ENCODE assay signal across 1 cellular context in the genomic region with DNA sequence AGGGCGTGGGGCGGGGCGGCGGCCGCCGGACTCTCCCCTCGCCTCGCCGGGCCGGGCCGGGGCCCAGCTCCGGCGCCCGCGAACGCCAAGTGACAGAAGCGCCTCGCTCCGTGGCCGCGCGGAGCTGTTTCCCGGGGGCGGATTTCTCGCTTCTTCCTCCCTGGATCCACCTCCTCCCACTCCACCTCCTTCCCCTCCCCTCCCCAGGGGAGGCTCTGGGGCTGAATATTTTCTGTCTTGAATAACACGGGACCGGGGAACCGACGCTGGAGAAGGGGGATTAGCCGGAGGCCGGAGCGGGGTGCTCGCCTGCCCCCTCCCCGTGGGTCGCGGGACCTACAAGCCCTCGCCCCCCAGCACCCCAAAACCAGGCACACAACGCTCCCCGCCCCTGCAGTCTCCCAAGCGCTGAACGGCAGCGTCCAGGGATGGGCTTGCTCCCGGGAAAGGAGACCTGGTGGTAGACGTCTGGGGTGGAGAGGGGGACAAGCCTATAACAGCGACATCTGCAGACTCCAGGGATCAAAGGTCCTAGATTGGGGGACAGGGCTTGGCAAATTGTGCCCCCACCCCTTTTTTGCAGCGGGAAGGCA.
TF ChIP-seq lines count a peak whose summit lies in the region.

Gene ARHGAP21, minus strand, starts transcription at position 100 of the 593 bp plus-strand sequence. CDS start 1,988 bp downstream, outside the sequence.

TF ChIP-seq in HepG2, 621 proteins besides CTCF, POLR2A, EP300 and RAD21 (continued from another document and continues in another):
- TF ChIP-seq SOX6 (IDR thresholded peaks at IDR 0.05) (no peak), SOX6 (CRISPR knock-in tag; IDR thresholded peaks at IDR 0.05) (no peak), CHD4 (IDR thresholded peaks at IDR 0.05; ENCODE audit: borderline replicate concordance, low read length) (no peak), NR2F6 (IDR thresholded peaks at IDR 0.05) (0 out of 2 replicates have a peak, but pooled peaks have one; percentile 10), NR2F6 (CRISPR knock-in tag; IDR thresholded peaks at IDR 0.05) (no peak), TOE1 (CRISPR knock-in tag; IDR thresholded peaks at IDR 0.05) (no peak), KDM4B (CRISPR knock-in tag; IDR thresholded peaks at IDR 0.05) (no peak), MEIS1 (CRISPR knock-in tag; IDR thresholded peaks at IDR 0.05; ENCODE audit: borderline replicate concordance) (no peak), RBM39 (IDR thresholded peaks at IDR 0.05; ENCODE audit: low read depth, low read length, poor library complexity, severe bottlenecking) (peak; percentile 55), KLF16 (CRISPR knock-in tag; IDR thresholded peaks at IDR 0.05) (no peak), ZNF567 (CRISPR knock-in tag; IDR thresholded peaks at IDR 0.05; ENCODE audit: borderline replicate concordance) (no peak), KLF13 (CRISPR knock-in tag; IDR thresholded peaks at IDR 0.05) (no peak), GABPA (IDR thresholded peaks at IDR 0.05; ENCODE audit: low read depth, low read length) (no peak), GABPA (CRISPR knock-in tag; IDR thresholded peaks at IDR 0.05; ENCODE audit: low read depth) (no peak), PREB (CRISPR knock-in tag; IDR thresholded peaks at IDR 0.05) (no peak), BHLHE40 (IDR thresholded peaks at IDR 0.05; ENCODE audit: low read length) (no peak), ZNF20 (CRISPR knock-in tag; IDR thresholded peaks at IDR 0.05) (no peak), ARNT (IDR thresholded peaks at IDR 0.05) (no peak), HNRNPL (IDR thresholded peaks at IDR 0.05; ENCODE audit: low read depth, low read length) (0 out of 2 replicates have a peak, but pooled peaks have one; percentile 5), ZNF644 (CRISPR knock-in tag; IDR thresholded peaks at IDR 0.05; ENCODE audit: low read depth) (no peak), ZBTB7B (CRISPR knock-in tag; IDR thresholded peaks at IDR 0.05) (no peak; the same call in 1 of the 2 replicates), ZNF441 (CRISPR knock-in tag; IDR thresholded peaks at IDR 0.05; ENCODE audit: borderline replicate concordance) (no peak), ZNF484 (CRISPR knock-in tag; IDR thresholded peaks at IDR 0.05; ENCODE audit: borderline replicate concordance, low read depth) (no peak), HNRNPK (IDR thresholded peaks at IDR 0.05; ENCODE audit: low read depth, low read length, poor library complexity, severe bottlenecking) (peak; percentile 3), PCBP1 (IDR thresholded peaks at IDR 0.05; ENCODE audit: borderline replicate concordance, low read depth, low read length) (0 out of 2 replicates have a peak, but pooled peaks have one; percentile 49), AHR (CRISPR knock-in tag; IDR thresholded peaks at IDR 0.05) (peak; percentile 48; the same call in 1 of the 2 replicates), NRL (CRISPR knock-in tag; IDR thresholded peaks at IDR 0.05; ENCODE audit: borderline replicate concordance) (peak; percentile 43; the same call in 1 of the 2 replicates), FOXA1 (IDR thresholded peaks at IDR 0.05) (no peak), FOXA1 (CRISPR knock-in tag; IDR thresholded peaks at IDR 0.05) (no peak), NFE2L2 (IDR thresholded peaks at IDR 0.05; ENCODE audit: low read length) (no peak), LCORL (IDR thresholded peaks at IDR 0.05) (no peak), LCORL (CRISPR knock-in tag; IDR thresholded peaks at IDR 0.05) (no peak), ZBTB7A (CRISPR knock-in tag; IDR thresholded peaks at IDR 0.05) (no peak), HDAC6 (IDR thresholded peaks at IDR 0.05; ENCODE audit: low read depth, low read length) (no peak), MIER3 (CRISPR knock-in tag; IDR thresholded peaks at IDR 0.05; ENCODE audit: borderline replicate concordance) (no peak), HDAC1 (CRISPR knock-in tag; IDR thresholded peaks at IDR 0.05) (peak; percentile 32; the same call in 1 of the 2 replicates), DMAP1 (CRISPR knock-in tag; IDR thresholded peaks at IDR 0.05) (0 out of 2 replicates have a peak, but pooled peaks have one; percentile 6), ADNP (CRISPR knock-in tag; IDR thresholded peaks at IDR 0.05) (no peak), ZNF792 (CRISPR knock-in tag; IDR thresholded peaks at IDR 0.05) (no peak), ZNF280B (CRISPR knock-in tag; IDR thresholded peaks at IDR 0.05; ENCODE audit: borderline replicate concordance) (no peak), PHF5A (CRISPR knock-in tag; IDR thresholded peaks at IDR 0.05; ENCODE audit: low read depth, unreplicated experiment) (no peak), ZNF780A (CRISPR knock-in tag; IDR thresholded peaks at IDR 0.05) (no peak), E2F5 (CRISPR knock-in tag; conservative IDR thresholded peaks at IDR 0.05) (no peak), THYN1 (CRISPR knock-in tag; IDR thresholded peaks at IDR 0.05; ENCODE audit: borderline replicate concordance, low read depth) (no peak), ZNF33B (CRISPR knock-in tag; IDR thresholded peaks at IDR 0.05) (peak; percentile 15; the same call in 1 of the 2 replicates), ZFP36L1 (CRISPR knock-in tag; IDR thresholded peaks at IDR 0.05) (no peak), ZNF788 (CRISPR knock-in tag; IDR thresholded peaks at IDR 0.05; ENCODE audit: borderline replicate concordance) (0 out of 2 replicates have a peak, but pooled peaks have one; percentile 26), ZMAT3 (CRISPR knock-in tag; conservative IDR thresholded peaks at IDR 0.05) (no peak), PITX1 (CRISPR knock-in tag; IDR thresholded peaks at IDR 0.05) (no peak; the same call in 1 of the 2 replicates)
- TF ChIP-seq, protein P1, sequence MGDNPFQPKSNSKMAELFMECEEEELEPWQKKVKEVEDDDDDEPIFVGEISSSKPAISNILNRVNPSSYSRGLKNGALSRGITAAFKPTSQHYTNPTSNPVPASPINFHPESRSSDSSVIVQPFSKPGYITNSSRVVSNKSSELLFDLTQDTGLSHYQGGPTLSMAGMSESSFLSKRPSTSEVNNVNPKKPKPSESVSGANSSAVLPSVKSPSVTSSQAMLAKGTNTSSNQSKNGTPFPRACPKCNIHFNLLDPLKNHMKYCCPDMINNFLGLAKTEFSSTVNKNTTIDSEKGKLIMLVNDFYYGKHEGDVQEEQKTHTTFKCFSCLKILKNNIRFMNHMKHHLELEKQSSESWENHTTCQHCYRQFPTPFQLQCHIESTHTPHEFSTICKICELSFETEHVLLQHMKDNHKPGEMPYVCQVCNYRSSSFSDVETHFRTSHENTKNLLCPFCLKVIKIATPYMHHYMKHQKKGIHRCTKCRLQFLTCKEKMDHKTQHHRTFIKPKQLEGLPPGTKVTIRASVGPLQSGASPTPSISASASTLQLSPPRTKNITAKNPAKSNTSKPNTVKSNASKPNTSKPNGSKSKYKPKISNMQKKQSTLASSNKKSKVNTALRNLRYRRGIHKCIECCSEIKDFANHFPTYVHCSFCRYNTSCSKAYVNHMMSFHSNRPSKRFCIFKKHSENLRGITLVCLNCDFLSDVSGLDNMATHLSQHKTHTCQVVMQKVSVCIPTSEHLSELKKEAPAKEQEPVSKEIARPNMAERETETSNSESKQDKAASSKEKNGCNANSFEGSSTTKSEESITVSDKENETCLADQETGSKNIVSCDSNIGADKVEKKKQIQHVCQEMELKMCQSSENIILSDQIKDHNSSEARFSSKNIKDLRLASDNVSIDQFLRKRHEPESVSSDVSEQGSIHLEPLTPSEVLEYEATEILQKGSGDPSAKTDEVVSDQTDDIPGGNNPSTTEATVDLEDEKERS (CRISPR knock-in tag; IDR thresholded peaks at IDR 0.05): no peak
- TF ChIP-seq, protein P2, sequence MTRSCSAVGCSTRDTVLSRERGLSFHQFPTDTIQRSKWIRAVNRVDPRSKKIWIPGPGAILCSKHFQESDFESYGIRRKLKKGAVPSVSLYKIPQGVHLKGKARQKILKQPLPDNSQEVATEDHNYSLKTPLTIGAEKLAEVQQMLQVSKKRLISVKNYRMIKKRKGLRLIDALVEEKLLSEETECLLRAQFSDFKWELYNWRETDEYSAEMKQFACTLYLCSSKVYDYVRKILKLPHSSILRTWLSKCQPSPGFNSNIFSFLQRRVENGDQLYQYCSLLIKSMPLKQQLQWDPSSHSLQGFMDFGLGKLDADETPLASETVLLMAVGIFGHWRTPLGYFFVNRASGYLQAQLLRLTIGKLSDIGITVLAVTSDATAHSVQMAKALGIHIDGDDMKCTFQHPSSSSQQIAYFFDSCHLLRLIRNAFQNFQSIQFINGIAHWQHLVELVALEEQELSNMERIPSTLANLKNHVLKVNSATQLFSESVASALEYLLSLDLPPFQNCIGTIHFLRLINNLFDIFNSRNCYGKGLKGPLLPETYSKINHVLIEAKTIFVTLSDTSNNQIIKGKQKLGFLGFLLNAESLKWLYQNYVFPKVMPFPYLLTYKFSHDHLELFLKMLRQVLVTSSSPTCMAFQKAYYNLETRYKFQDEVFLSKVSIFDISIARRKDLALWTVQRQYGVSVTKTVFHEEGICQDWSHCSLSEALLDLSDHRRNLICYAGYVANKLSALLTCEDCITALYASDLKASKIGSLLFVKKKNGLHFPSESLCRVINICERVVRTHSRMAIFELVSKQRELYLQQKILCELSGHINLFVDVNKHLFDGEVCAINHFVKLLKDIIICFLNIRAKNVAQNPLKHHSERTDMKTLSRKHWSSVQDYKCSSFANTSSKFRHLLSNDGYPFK (CRISPR knock-in tag; IDR thresholded peaks at IDR 0.05; ENCODE audit: borderline replicate concordance): no peak
- TF ChIP-seq, protein P3, sequence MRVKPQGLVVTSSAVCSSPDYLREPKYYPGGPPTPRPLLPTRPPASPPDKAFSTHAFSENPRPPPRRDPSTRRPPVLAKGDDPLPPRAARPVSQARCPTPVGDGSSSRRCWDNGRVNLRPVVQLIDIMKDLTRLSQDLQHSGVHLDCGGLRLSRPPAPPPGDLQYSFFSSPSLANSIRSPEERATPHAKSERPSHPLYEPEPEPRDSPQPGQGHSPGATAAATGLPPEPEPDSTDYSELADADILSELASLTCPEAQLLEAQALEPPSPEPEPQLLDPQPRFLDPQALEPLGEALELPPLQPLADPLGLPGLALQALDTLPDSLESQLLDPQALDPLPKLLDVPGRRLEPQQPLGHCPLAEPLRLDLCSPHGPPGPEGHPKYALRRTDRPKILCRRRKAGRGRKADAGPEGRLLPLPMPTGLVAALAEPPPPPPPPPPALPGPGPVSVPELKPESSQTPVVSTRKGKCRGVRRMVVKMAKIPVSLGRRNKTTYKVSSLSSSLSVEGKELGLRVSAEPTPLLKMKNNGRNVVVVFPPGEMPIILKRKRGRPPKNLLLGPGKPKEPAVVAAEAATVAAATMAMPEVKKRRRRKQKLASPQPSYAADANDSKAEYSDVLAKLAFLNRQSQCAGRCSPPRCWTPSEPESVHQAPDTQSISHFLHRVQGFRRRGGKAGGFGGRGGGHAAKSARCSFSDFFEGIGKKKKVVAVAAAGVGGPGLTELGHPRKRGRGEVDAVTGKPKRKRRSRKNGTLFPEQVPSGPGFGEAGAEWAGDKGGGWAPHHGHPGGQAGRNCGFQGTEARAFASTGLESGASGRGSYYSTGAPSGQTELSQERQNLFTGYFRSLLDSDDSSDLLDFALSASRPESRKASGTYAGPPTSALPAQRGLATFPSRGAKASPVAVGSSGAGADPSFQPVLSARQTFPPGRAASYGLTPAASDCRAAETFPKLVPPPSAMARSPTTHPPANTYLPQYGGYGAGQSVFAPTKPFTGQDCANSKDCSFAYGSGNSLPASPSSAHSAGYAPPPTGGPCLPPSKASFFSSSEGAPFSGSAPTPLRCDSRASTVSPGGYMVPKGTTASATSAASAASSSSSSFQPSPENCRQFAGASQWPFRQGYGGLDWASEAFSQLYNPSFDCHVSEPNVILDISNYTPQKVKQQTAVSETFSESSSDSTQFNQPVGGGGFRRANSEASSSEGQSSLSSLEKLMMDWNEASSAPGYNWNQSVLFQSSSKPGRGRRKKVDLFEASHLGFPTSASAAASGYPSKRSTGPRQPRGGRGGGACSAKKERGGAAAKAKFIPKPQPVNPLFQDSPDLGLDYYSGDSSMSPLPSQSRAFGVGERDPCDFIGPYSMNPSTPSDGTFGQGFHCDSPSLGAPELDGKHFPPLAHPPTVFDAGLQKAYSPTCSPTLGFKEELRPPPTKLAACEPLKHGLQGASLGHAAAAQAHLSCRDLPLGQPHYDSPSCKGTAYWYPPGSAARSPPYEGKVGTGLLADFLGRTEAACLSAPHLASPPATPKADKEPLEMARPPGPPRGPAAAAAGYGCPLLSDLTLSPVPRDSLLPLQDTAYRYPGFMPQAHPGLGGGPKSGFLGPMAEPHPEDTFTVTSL (CRISPR knock-in tag; IDR thresholded peaks at IDR 0.05; ENCODE audit: borderline replicate concordance): peak; percentile 47; the same call in 1 of the 2 replicates
- TF ChIP-seq, protein P4, sequence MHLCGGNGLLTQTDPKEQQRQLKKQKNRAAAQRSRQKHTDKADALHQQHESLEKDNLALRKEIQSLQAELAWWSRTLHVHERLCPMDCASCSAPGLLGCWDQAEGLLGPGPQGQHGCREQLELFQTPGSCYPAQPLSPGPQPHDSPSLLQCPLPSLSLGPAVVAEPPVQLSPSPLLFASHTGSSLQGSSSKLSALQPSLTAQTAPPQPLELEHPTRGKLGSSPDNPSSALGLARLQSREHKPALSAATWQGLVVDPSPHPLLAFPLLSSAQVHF (CRISPR knock-in tag; IDR thresholded peaks at IDR 0.05): no peak
